Comparison of ENCODE assay signal across 10 cellular contexts in genomic region chr15:70707901-70708300, GRCh38.
"Had no signal": no experiment of that assay in that cellular context is flagged by ENCODE, and none has a peak within 500 bp of the region (broad histone marks: within the 10 kb centered on the region; RNA-seq: fewer than 3 reads in every experiment).

No MANE protein-coding gene starts in this region.

- H3K4me3 Mint-ChIP-seq: GM23338, IgD-negative memory B cell had no signal

- H3K36me3 ChIP-seq: HAP-1 had no signal

- FAIRE-seq: H1, HepG2 had no signal

- H3K9ac ChIP-seq: KMS-11 had no signal

- DNase-seq: H7, KBM-7 had no signal

- H3K9me3 ChIP-seq: HAP-1 had no signal

- H3K9me3 Mint-ChIP-seq: GM23338 had no signal

- ATAC-seq: GM23338, HCT116, HepG2 had no signal

- H3K4me3 ChIP-seq: GM23338, HAP-1 had no signal

- H3K27ac Mint-ChIP-seq: GM23338, IgD-negative memory B cell had no signal

- H3K36me3 Mint-ChIP-seq: IgD-negative memory B cell had no signal

- H3K27ac ChIP-seq: HL-60, KMS-11 had no signal
